Comparison of ENCODE assay signal across 8 cellular contexts in the genomic region with DNA sequence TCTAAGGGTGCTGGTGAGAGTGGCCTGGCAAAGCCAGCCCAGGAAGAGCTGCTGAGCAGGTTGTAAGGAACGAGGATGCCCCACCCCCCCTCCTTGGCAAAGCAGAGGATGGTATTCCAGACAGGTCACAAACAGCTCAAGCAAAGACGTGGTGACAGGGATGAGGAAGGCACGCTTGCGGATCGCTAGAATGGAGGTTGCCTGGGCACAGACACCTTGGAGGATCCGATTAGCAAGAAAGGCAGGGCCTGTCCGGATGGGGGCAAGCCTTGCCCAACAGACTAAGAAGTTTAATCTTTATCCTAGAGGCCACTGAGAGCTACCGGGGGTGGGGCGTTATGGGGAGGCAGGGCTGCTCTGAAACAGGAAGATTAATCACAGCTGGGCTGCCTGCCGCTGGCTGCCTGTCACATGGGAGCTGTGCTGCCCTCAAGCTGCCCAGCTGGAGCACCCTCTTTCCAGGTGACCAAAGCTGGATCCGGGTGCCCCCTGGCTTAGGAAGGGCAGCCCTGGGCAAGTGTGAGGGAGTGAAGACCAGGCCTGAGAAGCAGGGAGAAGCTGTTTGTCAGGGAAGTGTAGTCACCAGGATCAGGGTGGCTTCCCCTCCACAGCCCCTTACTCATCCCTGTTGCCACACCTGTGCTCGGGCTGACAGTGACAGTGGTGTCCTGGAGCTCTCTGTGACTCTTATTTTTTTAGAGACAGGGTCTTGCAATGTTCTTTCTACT. TPM values are rescaled to one million over a fixed set of nuclear protein-coding genes. Genes with fewer than 3 reads are reported as not detected.
DNase-seq lines count a peak whose midpoint lies in the region; ATAC-seq, FAIRE-seq and TF ChIP-seq lines count a peak whose summit lies in the region.

No MANE protein-coding gene starts in this region.

- CTCF ChIA-PET in CD4-positive, alpha-beta memory T cell (lab: Charles Lee; ENCODE audit: partially characterized antibody) = interaction anchor here (0.7 to 9.3 kb wide), 19 partner anchors 11 to 242 kb away, joined by 3 to 70 read pairs (median 5); a partner anchor contains a TSS
- CTCF ChIA-PET in activated CD4-positive, alpha-beta memory T cell treated with anti-CD3 and anti-CD28 coated beads, Interleukin-2, amount 10 ng/mL, durations not matched to agents 7 days and 5 days (lab: Charles Lee) = interaction anchor here (0.9 to 3.8 kb wide), 12 partner anchors 10 to 105 kb away, joined by 3 to 47 read pairs (median 8); a partner anchor contains a TSS

- H3K36me3 ChIP-seq in CD4-positive, alpha-beta memory T cell (ENCODE audit: insufficient read depth, low read length) = no peaks in the 10 kb centered on the region
- no peaks in the 10 kb centered on the region for H3K36me3 ChIP-seq in MG63
- no peaks in the 10 kb centered on the region for H3K36me3 ChIP-seq in small intestine (ENCODE audit: control insufficient read depth in 2 of 2, insufficient read depth in 2 of 2, low read length in 2 of 2)

- POLR2A ChIA-PET in CD4-positive, alpha-beta memory T cell (lab: Charles Lee; ENCODE audit: partially characterized antibody) = interaction anchor here (0.9 to 4.8 kb wide), 22 partner anchors 9 to 1313 kb away, joined by 3 to 93 read pairs (median 6); a partner anchor contains a TSS
- POLR2A ChIA-PET in activated CD4-positive, alpha-beta memory T cell treated with anti-CD3 and anti-CD28 coated beads, Interleukin-2, amount 10 ng/mL, durations not matched to agents 7 days and 5 days (lab: Charles Lee) = interaction anchor here (0.5 to 6.4 kb wide), 31 partner anchors 8 to 653 kb away, joined by 3 to 148 read pairs (median 4); a partner anchor contains a TSS

- intact Hi-C loops in CD4-positive, alpha-beta memory T cell (cut with micrococcal nuclease) = loop anchor here (1.0 to 5.0 kb wide), 3 partner anchors 26 to 181 kb away; a partner anchor contains a TSS

- peak overlapping the region; percentile 77 to 88 (median 84) for H3K4me3 Mint-ChIP-seq in CD4-positive, alpha-beta memory T cell
- H3K4me3 Mint-ChIP-seq in activated CD4-positive, alpha-beta memory T cell treated with anti-CD3 and anti-CD28 coated beads, Interleukin-2, amount 10 ng/mL, durations not matched to agents 7 days and 5 days = peak overlapping the region; percentile 78
- no peak overlapping the region for H3K4me3 Mint-ChIP-seq in chondrocyte (ENCODE audit: unreplicated experiment)

- no peaks in the 10 kb centered on the region for H3K27me3 ChIP-seq in CD4-positive, alpha-beta memory T cell (ENCODE audit: insufficient read depth, low read length)
- H3K27me3 ChIP-seq in MG63 (no peaks in the 10 kb centered on the region), small intestine (ENCODE audit: control insufficient read depth in 2 of 2, insufficient read depth in 2 of 2, low read length in 2 of 2) (no peaks in the 10 kb centered on the region)

- peak overlapping the region; percentile 96 to 99 (median 97) for H3K27ac Mint-ChIP-seq in CD4-positive, alpha-beta memory T cell
- H3K27ac Mint-ChIP-seq in activated CD4-positive, alpha-beta memory T cell treated with anti-CD3 and anti-CD28 coated beads, Interleukin-2, amount 10 ng/mL, durations not matched to agents 7 days and 5 days = peak overlapping the region; percentile 100
- H3K27ac Mint-ChIP-seq in chondrocyte (ENCODE audit: unreplicated experiment) = no peak overlapping the region

- H3K4me1 Mint-ChIP-seq in CD4-positive, alpha-beta memory T cell = peaks cover 76 to 99% (median 89%) of the 10 kb centered on the region in 4 donors
- H3K4me1 Mint-ChIP-seq in activated CD4-positive, alpha-beta memory T cell treated with anti-CD3 and anti-CD28 coated beads, Interleukin-2, amount 10 ng/mL, durations not matched to agents 7 days and 5 days = peaks cover 91% of the 10 kb centered on the region
- peaks cover 9% of the 10 kb centered on the region for H3K4me1 Mint-ChIP-seq in chondrocyte (ENCODE audit: low read depth)

- H3K4me1 ChIP-seq in CD4-positive, alpha-beta memory T cell (ENCODE audit: insufficient read depth, low read length) = peaks cover 93% of the 10 kb centered on the region
- peaks cover 3 to 4% of the 10 kb centered on the region in 2 donors for H3K4me1 ChIP-seq in small intestine (ENCODE audit: control insufficient read depth in 2 of 2, insufficient read depth in 1 of 2, low read depth in 1 of 2, low read length in 1 of 2)

- TF ChIP-seq CTCF in fibroblast of the aortic adventitia (IDR thresholded peaks at IDR 0.05; ENCODE audit: insufficient read depth, low read length) (no peak), chondrocyte (IDR thresholded peaks at IDR 0.05) (no peak)

- no peaks in the 10 kb centered on the region for H3K9me3 Mint-ChIP-seq in CD4-positive, alpha-beta memory T cell
- no peaks in the 10 kb centered on the region for H3K9me3 Mint-ChIP-seq in activated CD4-positive, alpha-beta memory T cell treated with anti-CD3 and anti-CD28 coated beads, Interleukin-2, amount 10 ng/mL, durations not matched to agents 7 days and 5 days
- H3K9me3 Mint-ChIP-seq in chondrocyte (ENCODE audit: low read depth) = no peaks in the 10 kb centered on the region

- peak overlapping the region; percentile 21 to 59 for H3K4me3 ChIP-seq in CD4-positive, alpha-beta memory T cell (ENCODE audit: low read length in 2 of 2)
- H3K4me3 ChIP-seq in MG63 = no peak overlapping the region
- H3K4me3 ChIP-seq in fibroblast of the aortic adventitia (ENCODE audit: low read depth, low read length) = no peak overlapping the region
- H3K4me3 ChIP-seq in small intestine (ENCODE audit: low read depth in 1 of 2, low read length in 2 of 2) = no peak overlapping the region

- DNase-seq in CD4-positive, alpha-beta memory T cell = peak; percentile 34 to 75 (median 40)
- DNase-seq in MG63 (peak; percentile 70), fibroblast of the aortic adventitia (ENCODE audit: low read depth) (peak; percentile 40), small intestine (peak; percentile 81), chondrocyte (ENCODE audit: low spot score) (no peak), NCI-H524 (lab: John Stamatoyannopoulos, UW) (no peak)
- peak; percentile 83 for DNase-seq in activated CD4-positive, alpha-beta memory T cell treated with anti-CD3 and anti-CD28 coated beads, Interleukin-2, amount 10 ng/mL, durations not matched to agents 7 days and 5 days

- peaks cover 1 to 15% of the 10 kb centered on the region in 2 donors for H3K36me3 Mint-ChIP-seq in CD4-positive, alpha-beta memory T cell
- H3K36me3 Mint-ChIP-seq in activated CD4-positive, alpha-beta memory T cell treated with anti-CD3 and anti-CD28 coated beads, Interleukin-2, amount 10 ng/mL, durations not matched to agents 7 days and 5 days (ENCODE audit: low read depth) = peaks cover 39% of the 10 kb centered on the region
- peaks cover 3% of the 10 kb centered on the region for H3K36me3 Mint-ChIP-seq in chondrocyte (ENCODE audit: low read depth)

- WGBS in small intestine, 3 donors = 12 to 21% (median 19%) methylated on average over 12 of the region's 12 CpGs

- FAIRE-seq in small intestine (lab: Jason Lieb, UNC) = no peak

- no peaks in the 10 kb centered on the region for H3K9me3 ChIP-seq in CD4-positive, alpha-beta memory T cell (ENCODE audit: control insufficient read depth in 1 of 2, low read length in 2 of 2)
- H3K9me3 ChIP-seq in MG63 (no peaks in the 10 kb centered on the region), small intestine (ENCODE audit: control insufficient read depth, low read depth) (no peaks in the 10 kb centered on the region)

- no peak for ATAC-seq in HG03342 (IDR thresholded peaks at IDR 0.05; ENCODE audit: unreplicated experiment)

- H3K27me3 Mint-ChIP-seq in CD4-positive, alpha-beta memory T cell = no peaks in the 10 kb centered on the region
- no peaks in the 10 kb centered on the region for H3K27me3 Mint-ChIP-seq in activated CD4-positive, alpha-beta memory T cell treated with anti-CD3 and anti-CD28 coated beads, Interleukin-2, amount 10 ng/mL, durations not matched to agents 7 days and 5 days
- H3K27me3 Mint-ChIP-seq in chondrocyte (ENCODE audit: low read depth) = no peaks in the 10 kb centered on the region

- H3K27ac ChIP-seq in CD4-positive, alpha-beta memory T cell (ENCODE audit: low read depth, low read length) = peak overlapping the region; percentile 90
- H3K27ac ChIP-seq in small intestine (ENCODE audit: low read depth in 1 of 2, low read length in 1 of 2) = peak overlapping the region; percentile 82 to 87

RNA-seq across cellular contexts. Expression of a gene that starts 9.2 kb away (rescaled TPM):
- 10 to 100 TPM; 29.6 to 30.4 TPM for total RNA-seq in CD4-positive, alpha-beta memory T cell
- polyA plus RNA-seq in CD4-positive, alpha-beta memory T cell = 10 to 100 TPM; 29.1 to 36.8 TPM
- total RNA-seq in MG63 (2014; rRNA removed; shearing (Covaris generic); ENCODE audit: low replicate concordance) = 0.37 and 0.99 TPM in 2 replicates
- 10 to 100 TPM; 53.7 to 56.2 TPM for total RNA-seq in activated CD4-positive, alpha-beta memory T cell treated with anti-CD3 and anti-CD28 coated beads, Interleukin-2, amount 10 ng/mL, durations not matched to agents 7 days and 5 days
- 2.3 and 15.6 TPM in 2 replicates for total RNA-seq in fibroblast of the aortic adventitia (ENCODE audit: low replicate concordance)
- polyA plus RNA-seq in small intestine = 100 to 1,000 TPM in 1 of 3 donors, 10 to 100 TPM in 2; 86.7 to 108 (median 95.5) TPM
- total RNA-seq in chondrocyte = 0.48 to 1.0 TPM (median 0.97 TPM) in 3 replicates

Comparison
In these comparisons a context has a peak if more than half of its experiments do, and no peak if none do; other contexts are left out.
1. DNase-seq: peak in CD4-positive, alpha-beta memory T cell (5 of 5), MG63 (single experiment), activated CD4-positive, alpha-beta memory T cell treated with anti-CD3 and anti-CD28 coated beads, Interleukin-2, amount 10 ng/mL, durations not matched to agents 7 days and 5 days (single experiment), fibroblast of the aortic adventitia (single experiment) and small intestine (single experiment); none in chondrocyte (single experiment) and NCI-H524 (0 of 2).
2. H3K4me3 ChIP-seq: peak in CD4-positive, alpha-beta memory T cell (2 of 2); none in MG63 (single experiment), fibroblast of the aortic adventitia (single experiment) and small intestine (0 of 2).